Comparison of ENCODE assay signal across 7 cellular contexts in the genomic region with DNA sequence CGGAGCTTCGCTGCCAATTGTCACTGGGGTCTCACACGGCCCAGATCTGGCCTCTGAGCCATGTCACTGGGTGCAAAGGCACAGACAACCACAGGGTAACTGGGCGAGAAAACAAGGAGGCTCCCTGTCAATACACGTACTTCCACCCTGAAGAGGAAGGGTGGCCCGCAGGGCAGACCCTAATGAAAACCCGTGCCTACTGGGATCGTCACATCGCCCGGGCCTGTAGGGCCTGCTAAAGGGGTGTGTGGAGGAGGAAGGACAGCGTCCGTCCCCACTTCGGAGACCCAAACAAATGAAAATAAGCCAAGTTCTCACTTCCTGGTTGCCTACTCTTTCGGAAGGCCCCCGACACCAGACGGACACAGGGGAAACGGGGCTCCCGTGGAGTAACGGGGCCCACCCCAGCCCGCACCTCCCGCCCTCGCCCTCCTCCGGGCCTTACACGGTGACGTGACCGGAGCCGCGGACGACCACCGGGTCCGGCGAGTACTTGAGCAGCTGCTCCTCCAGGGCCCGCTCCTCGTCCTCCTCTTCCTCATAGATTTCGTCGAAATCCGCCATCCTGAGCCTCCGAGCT. TPM values are rescaled to one million over a fixed set of nuclear protein-coding genes. Genes with fewer than 3 reads are reported as not detected.
DNase-seq lines count a peak whose midpoint lies in the region; ATAC-seq and TF ChIP-seq lines count a peak whose summit lies in the region.

No MANE protein-coding gene starts in this region.

- peak; percentile 16 for DNase-seq in HEK293T (ENCODE audit: extremely low spot score)
- peak; percentile 6 for DNase-seq in NCI-H510A (lab: John Stamatoyannopoulos, UW)
- peak; percentile 6 for DNase-seq in activated T-helper 9 cell treated with anti-CD3 and anti-CD28 coated beads, Interleukin-2, amount 50 U/mL, for 16 hours (ENCODE audit: low read depth)
- DNase-seq in fibroblast of villous mesenchyme (ENCODE audit: low read depth) = peak; percentile 36
- peak; percentile 55 for DNase-seq in ureter (ENCODE audit: low spot score)

- H3K9me3 ChIP-seq in neutrophil = no peaks in the 10 kb centered on the region

- no peaks in the 10 kb centered on the region for H3K36me3 ChIP-seq in neutrophil

- H3K4me3 ChIP-seq in fibroblast of villous mesenchyme (ENCODE audit: low read depth, low read length) (peak overlapping the region; percentile 80), neutrophil (ENCODE audit: low read depth in 1 of 2, low read length in 1 of 2) (peak overlapping the region; percentile 73 to 89)

- CTCF ChIA-PET in HEK293T (lab: Yijun Ruan, JAX) = no interaction called here

- TF ChIP-seq CTCF in fibroblast of villous mesenchyme (IDR thresholded peaks at IDR 0.05; ENCODE audit: insufficient read depth, low read depth, low read length) (no peak), neutrophil (IDR thresholded peaks at IDR 0.05) (no peak)

- ATAC-seq in GM18502 (IDR thresholded peaks at IDR 0.05; ENCODE audit: poor library complexity, unreplicated experiment) = peak; percentile 29

- H3K4me1 ChIP-seq in neutrophil (ENCODE audit: control insufficient read depth in 1 of 2, insufficient read depth in 1 of 2, low read depth in 1 of 2, low read length in 1 of 2) = peaks cover 29 to 41% of the 10 kb centered on the region in 2 experiments

- H3K27me3 ChIP-seq in neutrophil = no peaks in the 10 kb centered on the region

- POLR2A ChIA-PET in HEK293T (lab: Yijun Ruan, JAX) = interaction anchor here (0.7 kb wide), 1 partner anchor 1820 kb away, joined by 4 read pairs; no protein-coding TSS in a partner anchor

- H3K27ac ChIP-seq in neutrophil = peak overlapping the region; percentile 94

TF ChIP-seq in HEK293T, 16 proteins besides CTCF, POLR2A, EP300 and RAD21:
- TF ChIP-seq, protein P1, sequence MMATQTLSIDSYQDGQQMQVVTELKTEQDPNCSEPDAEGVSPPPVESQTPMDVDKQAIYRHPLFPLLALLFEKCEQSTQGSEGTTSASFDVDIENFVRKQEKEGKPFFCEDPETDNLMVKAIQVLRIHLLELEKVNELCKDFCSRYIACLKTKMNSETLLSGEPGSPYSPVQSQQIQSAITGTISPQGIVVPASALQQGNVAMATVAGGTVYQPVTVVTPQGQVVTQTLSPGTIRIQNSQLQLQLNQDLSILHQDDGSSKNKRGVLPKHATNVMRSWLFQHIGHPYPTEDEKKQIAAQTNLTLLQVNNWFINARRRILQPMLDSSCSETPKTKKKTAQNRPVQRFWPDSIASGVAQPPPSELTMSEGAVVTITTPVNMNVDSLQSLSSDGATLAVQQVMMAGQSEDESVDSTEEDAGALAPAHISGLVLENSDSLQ (IDR thresholded peaks at IDR 0.05) = no peak
- TF ChIP-seq HDGF (IDR thresholded peaks at IDR 0.05; ENCODE audit: borderline replicate concordance) = no peak
- TF ChIP-seq NFRKB (IDR thresholded peaks at IDR 0.05) = no peak
- TF ChIP-seq TARDBP (IDR thresholded peaks at IDR 0.05) = no peak
- no peak for TF ChIP-seq FOXM1 (IDR thresholded peaks at IDR 0.05; ENCODE audit: borderline replicate concordance)
- no peak for TF ChIP-seq FOXA1 (IDR thresholded peaks at IDR 0.05)
- TF ChIP-seq ELF4 (IDR thresholded peaks at IDR 0.05) = no peak
- no peak for TF ChIP-seq SP1 (IDR thresholded peaks at IDR 0.05)
- no peak for TF ChIP-seq ZNF384 (IDR thresholded peaks at IDR 0.05)
- no peak for TF ChIP-seq SUZ12 (IDR thresholded peaks at IDR 0.05)
- TF ChIP-seq ARNT (IDR thresholded peaks at IDR 0.05) = no peak
- no peak for TF ChIP-seq FOXK2 (IDR thresholded peaks at IDR 0.05)
- TF ChIP-seq LEF1 (IDR thresholded peaks at IDR 0.05; ENCODE audit: borderline replicate concordance) = no peak
- no peak for TF ChIP-seq BHLHE40 (IDR thresholded peaks at IDR 0.05; ENCODE audit: borderline replicate concordance)
- no peak for TF ChIP-seq CTBP1 (IDR thresholded peaks at IDR 0.05; ENCODE audit: borderline replicate concordance)

RNA-seq across cellular contexts. Expression of gene CHIC2, which starts 0.6 kb away (rescaled TPM):
- total RNA-seq in fibroblast of villous mesenchyme (59.3 and 74.3 TPM in 2 replicates), ureter (22.8 TPM)

RNA-seq across cellular contexts. Expression of gene GSX2, which starts 36.1 kb away (rescaled TPM):
- total RNA-seq in fibroblast of villous mesenchyme = under 0.01 TPM in 1 of 2 replicates, not detected in the other
- total RNA-seq in ureter = not detected

Comparison
In these comparisons a context has a peak if more than half of its experiments do, and no peak if none do; other contexts are left out.
1. Peak in every context shown above with its lines: DNase-seq, ATAC-seq, H3K4me3 ChIP-seq and H3K27ac ChIP-seq.